Comparison of ENCODE assay signal across 8 cellular contexts in the genomic region with DNA sequence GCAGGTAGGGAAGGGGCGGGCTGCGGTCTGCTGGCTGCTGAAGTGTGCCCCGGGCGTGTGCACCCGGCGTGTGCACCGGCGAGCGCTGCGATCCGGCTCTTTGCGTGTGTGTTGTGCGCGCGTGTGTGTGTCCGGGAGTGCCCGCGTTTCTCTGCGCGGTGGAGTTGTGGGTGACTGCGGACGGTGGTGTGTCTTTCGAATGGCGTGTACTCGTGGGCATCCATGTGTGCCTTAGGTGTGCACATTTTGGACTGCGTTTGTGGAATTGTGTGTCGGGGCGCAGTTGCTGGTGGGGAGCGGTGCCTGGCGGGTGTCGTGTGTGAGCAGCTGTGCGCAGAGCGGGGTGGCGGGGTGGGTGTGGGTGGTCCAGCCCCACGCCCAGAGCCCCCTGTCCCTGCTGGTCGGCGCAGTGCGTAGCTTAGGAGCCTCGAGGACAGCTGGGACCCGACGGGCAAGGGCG. TPM values are rescaled to one million over a fixed set of nuclear protein-coding genes. Genes with fewer than 3 reads are reported as not detected.
DNase-seq lines count a peak whose midpoint lies in the region; ATAC-seq and TF ChIP-seq lines count a peak whose summit lies in the region.

No MANE protein-coding gene starts in this region.

- no peak for TF ChIP-seq CTCF in WERI-Rb-1 (IDR thresholded peaks at IDR 0.05; ENCODE audit: low read depth, low read length)
- no peak for TF ChIP-seq CTCF in esophagus squamous epithelium (IDR thresholded peaks at IDR 0.05)
- TF ChIP-seq CTCF in neutrophil (IDR thresholded peaks at IDR 0.05) = no peak

- H3K4me1 ChIP-seq in esophagus squamous epithelium (peaks cover 12 to 58% (median 13%) of the 10 kb centered on the region in 3 donors), neutrophil (ENCODE audit: control insufficient read depth in 1 of 2, insufficient read depth in 1 of 2, low read depth in 1 of 2, low read length in 1 of 2) (peaks cover 74 to 79% of the 10 kb centered on the region in 2 experiments)

- intact Hi-C loops in esophagus squamous epithelium (cut with DNase I) = loop anchor here (5.0 kb wide), 1 partner anchor 104 kb away; no protein-coding TSS in a partner anchor

- peaks cover 3% of the 10 kb centered on the region for H3K27me3 ChIP-seq in WERI-Rb-1 (ENCODE audit: insufficient read depth, low read depth, severe bottlenecking)
- H3K27me3 ChIP-seq in esophagus squamous epithelium = peaks cover 0 to 7% (median 0%) of the 10 kb centered on the region in 4 donors
- H3K27me3 ChIP-seq in neutrophil = peaks cover 23% of the 10 kb centered on the region

- ATAC-seq in GM18498 (IDR thresholded peaks at IDR 0.05; ENCODE audit: unreplicated experiment) (peak; percentile 13), HG02938 (IDR thresholded peaks at IDR 0.05; ENCODE audit: unreplicated experiment) (peak; percentile 9)

- WGBS in esophagus squamous epithelium, 2 donors = 0% methylated on average over 12 of the region's 42 CpGs; no CpG with 5 or more reads in 1 of the 2 donors

- no peak for TF ChIP-seq POLR2A in esophagus squamous epithelium (IDR thresholded peaks at IDR 0.05)

- H3K27ac ChIP-seq in WERI-Rb-1 = peak overlapping the region; percentile 65
- H3K27ac ChIP-seq in esophagus squamous epithelium = peak overlapping the region; percentile 57 to 91 (median 82)
- peak overlapping the region; percentile 96 for H3K27ac ChIP-seq in neutrophil

- H3K4me3 ChIP-seq in WERI-Rb-1 (ENCODE audit: low read depth, low read length) (peak overlapping the region; percentile 84), esophagus squamous epithelium (peak overlapping the region; percentile 67 to 90 (median 80)), neutrophil (ENCODE audit: low read depth in 1 of 2, low read length in 1 of 2) (peak overlapping the region; percentile 91 to 100)

- H3K9me3 ChIP-seq in WERI-Rb-1 (ENCODE audit: severe bottlenecking) = peaks cover 9% of the 10 kb centered on the region
- H3K9me3 ChIP-seq in esophagus squamous epithelium = no peaks in the 10 kb centered on the region
- no peaks in the 10 kb centered on the region for H3K9me3 ChIP-seq in neutrophil

- H3K36me3 ChIP-seq in WERI-Rb-1 = no peaks in the 10 kb centered on the region; the same call in 1 of the 2 replicates
- no peaks in the 10 kb centered on the region for H3K36me3 ChIP-seq in esophagus squamous epithelium
- H3K36me3 ChIP-seq in neutrophil = no peaks in the 10 kb centered on the region

- DNase-seq in WERI-Rb-1 (no peak), esophagus squamous epithelium (lab: John Stamatoyannopoulos, UW) (no peak), NCI-H1436 treated with DMSO at 0.1 percent for 48 hours (lab: John Stamatoyannopoulos, UW) (no peak), SIG-M5 (lab: John Stamatoyannopoulos, UW) (no peak), SIG-M5 treated with dmso at 0.1 percent for 504 hours (lab: John Stamatoyannopoulos, UW; ENCODE audit: unreplicated experiment) (no peak)

RNA-seq across cellular contexts. Expression of a gene that starts 0.5 kb away (rescaled TPM):
- 10 to 100 TPM; 13.2 to 26.4 (median 20.5) TPM for total RNA-seq in esophagus squamous epithelium
